ENCODE assay signal across 8 cellular contexts in the genomic region with DNA sequence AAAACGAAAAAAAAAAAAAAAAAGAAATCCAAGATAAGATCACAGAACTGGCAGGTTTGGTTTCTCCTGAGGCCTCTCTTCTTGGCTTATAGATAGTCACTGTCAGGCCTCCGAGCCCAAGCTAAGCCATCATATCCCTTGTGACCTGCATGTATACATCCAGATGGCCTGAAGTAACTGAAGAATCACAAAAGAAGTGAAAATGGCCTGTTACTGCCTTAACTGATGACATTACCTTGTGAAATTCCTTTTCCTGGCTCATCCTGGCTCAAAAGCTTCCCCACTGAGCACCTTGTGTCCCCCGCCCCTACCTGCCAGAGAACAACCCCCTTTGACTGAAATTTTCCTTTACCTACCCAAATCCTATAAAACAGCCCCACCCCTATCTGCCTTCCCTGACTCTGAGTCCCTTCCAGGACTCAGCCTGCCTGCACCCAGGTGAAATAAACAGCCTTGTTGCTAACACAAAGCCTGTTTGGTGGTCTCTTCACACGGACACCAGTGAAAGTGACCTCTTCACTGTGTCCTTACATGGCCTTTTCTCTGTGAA. TPM values are rescaled to one million over a fixed set of nuclear protein-coding genes. Genes with fewer than 3 reads are reported as not detected.
DNase-seq lines count a peak whose midpoint lies in the region; ATAC-seq, FAIRE-seq and TF ChIP-seq lines count a peak whose summit lies in the region.
"Not testable (repeated sequence)": the region's sequence is repeated elsewhere in the genome, so short reads cannot be mapped to it uniquely, and the experiment has no call there.

No MANE protein-coding gene starts in this region.

- not testable (repeated sequence) for FAIRE-seq in A549 (lab: Jason Lieb, UNC)

- H3K27me3 ChIP-seq in OCI-LY3 (ENCODE audit: low read depth, low read length); endodermal cell (ENCODE audit: control insufficient read depth, insufficient read depth, low read length, poor library complexity, severe bottlenecking); liver (ENCODE audit: control insufficient read depth in 4 of 4, insufficient read depth in 4 of 4, low read length in 3 of 4); rectal smooth muscle tissue (ENCODE audit: control insufficient read depth, insufficient read depth, low read length): not testable (repeated sequence)

- TF ChIP-seq EP300 in A549 (IDR thresholded peaks at IDR 0.05), result not testable (repeated sequence)

- not testable (repeated sequence) for H3K36me3 ChIP-seq in OCI-LY3 (replicated peaks; ENCODE audit: low read depth, low read length); endodermal cell (ENCODE audit: control insufficient read depth, insufficient read depth, low read length); liver (ENCODE audit: control insufficient read depth in 4 of 4, insufficient read depth in 3 of 4, low read depth in 1 of 4, low read length in 3 of 4); rectal smooth muscle tissue (ENCODE audit: control insufficient read depth, insufficient read depth, low read length)

- not testable (repeated sequence) for H3K9me3 ChIP-seq in A549; OCI-LY3 (ENCODE audit: insufficient read depth, low read length); liver (ENCODE audit: control insufficient read depth in 4 of 4, low read length in 3 of 4)
- peaks cover 32% of the 10 kb centered on the region for H3K9me3 ChIP-seq in endodermal cell (ENCODE audit: control insufficient read depth, low read length)

- POLR2A ChIA-PET in A549 (lab: Yijun Ruan, JAX), result not testable (repeated sequence)

- TF ChIP-seq RAD21 in A549 (conservative IDR thresholded peaks at IDR 0.05 in 1 of 2, IDR thresholded peaks at IDR 0.05 in 1 of 2); liver (IDR thresholded peaks at IDR 0.05): not testable (repeated sequence)

- H3K9ac ChIP-seq in OCI-LY3 (ENCODE audit: low read length) (peak overlapping the region; percentile 78), endodermal cell (ENCODE audit: extremely low read depth, low read length, poor library complexity, severe bottlenecking) (peak overlapping the region; percentile 98), liver (ENCODE audit: low read depth in 1 of 2, low read length in 2 of 2) (peak overlapping the region; percentile 90 to 96)
- not testable (repeated sequence) for H3K9ac ChIP-seq in rectal smooth muscle tissue (ENCODE audit: low read length)

- H3K27ac ChIP-seq in A549 (peak overlapping the region; percentile 90 to 93), OCI-LY3 (ENCODE audit: low read length) (peak overlapping the region; percentile 39), liver (ENCODE audit: low read depth in 1 of 2, low read length in 2 of 2) (peak overlapping the region; percentile 98 to 99), rectal smooth muscle tissue (ENCODE audit: low read depth, low read length) (peak overlapping the region; percentile 96)
- H3K27ac ChIP-seq in endodermal cell (ENCODE audit: low read depth, low read length), result not testable (repeated sequence)

- peak overlapping the region; percentile 98 for H3K4me3 ChIP-seq in A549
- H3K4me3 ChIP-seq in OCI-LY3 (ENCODE audit: low read length), result peak overlapping the region; percentile 89
- peak overlapping the region; percentile 89 for H3K4me3 ChIP-seq in endodermal cell (ENCODE audit: low read length)
- H3K4me3 ChIP-seq in liver (ENCODE audit: low read depth in 1 of 3, low read length in 3 of 3), result peak overlapping the region in 2 of 3 donors; percentile 74 to 84
- peak overlapping the region; percentile 88 for H3K4me3 ChIP-seq in rectal smooth muscle tissue (ENCODE audit: low read length)

- not testable (repeated sequence) for H4K20me1 ChIP-seq in OCI-LY3 (ENCODE audit: insufficient read depth, low read length)

- not testable (repeated sequence) for H3K9me3 Mint-ChIP-seq in activated T-helper 2 cell treated with anti-CD3 and anti-CD28 coated beads, Interferon-gamma antibody, Interleukin-2, Interleukin-4, amounts not matched to agents 10 μg/mL and 5 μg/mL and 100 μg/mL, durations not matched to agents 14 hours and 24 hours and 36 hours
- peaks cover 37% of the 10 kb centered on the region for H3K9me3 Mint-ChIP-seq in endodermal cell

- H3K27ac Mint-ChIP-seq in activated T-helper 2 cell treated with anti-CD3 and anti-CD28 coated beads, Interferon-gamma antibody, Interleukin-2, Interleukin-4, amounts not matched to agents 10 μg/mL and 5 μg/mL and 100 μg/mL, durations not matched to agents 14 hours and 24 hours and 36 hours, result peak overlapping the region; percentile 85
- H3K27ac Mint-ChIP-seq in endodermal cell, result peak overlapping the region; percentile 99

- H2AFZ ChIP-seq in OCI-LY3 (ENCODE audit: low read depth, low read length), result peak overlapping the region; percentile 66; the same call in 1 of the 2 replicates

- ATAC-seq in A549 (peak; percentile 8 to 9; a peak in 3 of 6 replicates), GM19023 (IDR thresholded peaks at IDR 0.05; ENCODE audit: unreplicated experiment) (peak; percentile 13), HG02852 (IDR thresholded peaks at IDR 0.05; ENCODE audit: unreplicated experiment) (peak; percentile 13)

- peaks cover 46% of the 10 kb centered on the region for H3K79me2 ChIP-seq in OCI-LY3 (ENCODE audit: low read length)

- not testable (repeated sequence) for TF ChIP-seq POLR2A in A549 (IDR thresholded peaks at IDR 0.05; ENCODE audit: low read length)

- TF ChIP-seq CTCF in A549 (IDR thresholded peaks at IDR 0.05); OCI-LY3 (IDR thresholded peaks at IDR 0.05; ENCODE audit: low read depth, low read length); endodermal cell (conservative IDR thresholded peaks at IDR 0.05); liver (IDR thresholded peaks at IDR 0.05; ENCODE audit: low read depth, low read length, missing input control): not testable (repeated sequence)

- CTCF ChIA-PET in A549 (lab: Yijun Ruan, JAX), result not testable (repeated sequence)

- not testable (repeated sequence) for DNase-seq in A549 (ENCODE audit: low read depth in 1 of 2, low spot score in 1 of 2); activated T-helper 2 cell treated with anti-CD3 and anti-CD28 coated beads, Interferon-gamma antibody, Interleukin-2, Interleukin-4, amounts not matched to agents 10 μg/mL and 5 μg/mL and 100 μg/mL, durations not matched to agents 14 hours and 24 hours and 36 hours (ENCODE audit: low spot score)
- peak; percentile 83 for DNase-seq in endodermal cell

- peaks cover 30% of the 10 kb centered on the region for H3K4me1 Mint-ChIP-seq in activated T-helper 2 cell treated with anti-CD3 and anti-CD28 coated beads, Interferon-gamma antibody, Interleukin-2, Interleukin-4, amounts not matched to agents 10 μg/mL and 5 μg/mL and 100 μg/mL, durations not matched to agents 14 hours and 24 hours and 36 hours (ENCODE audit: low read depth)
- peaks cover 17% of the 10 kb centered on the region for H3K4me1 Mint-ChIP-seq in endodermal cell

- H3K36me3 Mint-ChIP-seq in activated T-helper 2 cell treated with anti-CD3 and anti-CD28 coated beads, Interferon-gamma antibody, Interleukin-2, Interleukin-4, amounts not matched to agents 10 μg/mL and 5 μg/mL and 100 μg/mL, durations not matched to agents 14 hours and 24 hours and 36 hours (ENCODE audit: low read depth), result peaks cover 15% of the 10 kb centered on the region
- peaks cover 34% of the 10 kb centered on the region for H3K36me3 Mint-ChIP-seq in endodermal cell (ENCODE audit: low read depth)

- H3K4me2 ChIP-seq in A549 (peak overlapping the region; percentile 84), OCI-LY3 (ENCODE audit: low read length) (peak overlapping the region; percentile 65)

- 21% methylated on average over 4 of the region's 4 CpGs for WGBS in A549 (ENCODE audit: missing lambda C conversion rate)
- WGBS in endodermal cell (ENCODE audit: insufficient coverage in 1 of 2, insufficient read length in 1 of 2), 2 experiments, result 30 to 67% methylated on average over 2 to 4 of the region's 4 CpGs
- WGBS in liver, result 48% methylated on average over 4 of the region's 4 CpGs

- H3K4me3 Mint-ChIP-seq in activated T-helper 2 cell treated with anti-CD3 and anti-CD28 coated beads, Interferon-gamma antibody, Interleukin-2, Interleukin-4, amounts not matched to agents 10 μg/mL and 5 μg/mL and 100 μg/mL, durations not matched to agents 14 hours and 24 hours and 36 hours (ENCODE audit: low read depth), result peak overlapping the region; percentile 96
- peak overlapping the region; percentile 89 for H3K4me3 Mint-ChIP-seq in endodermal cell

- H3K27me3 Mint-ChIP-seq in activated T-helper 2 cell treated with anti-CD3 and anti-CD28 coated beads, Interferon-gamma antibody, Interleukin-2, Interleukin-4, amounts not matched to agents 10 μg/mL and 5 μg/mL and 100 μg/mL, durations not matched to agents 14 hours and 24 hours and 36 hours (ENCODE audit: low read depth); endodermal cell (ENCODE audit: insufficient read depth): not testable (repeated sequence)

- H3K4me1 ChIP-seq in A549 (peaks cover 16% of the 10 kb centered on the region), OCI-LY3 (ENCODE audit: low read length) (peaks cover 12% of the 10 kb centered on the region), liver (ENCODE audit: control insufficient read depth in 4 of 4, insufficient read depth in 4 of 4, low read length in 3 of 4) (peaks cover 3 to 24% (median 9%) of the 10 kb centered on the region in 4 donors)
- not testable (repeated sequence) for H3K4me1 ChIP-seq in endodermal cell (ENCODE audit: control insufficient read depth, insufficient read depth, low read length); rectal smooth muscle tissue (ENCODE audit: control insufficient read depth, insufficient read depth, low read length)

- intact Hi-C loops in activated T-helper 2 cell treated with anti-CD3 and anti-CD28 coated beads, Interferon-gamma antibody, Interleukin-2, Interleukin-4, amounts not matched to agents 10 μg/mL and 5 μg/mL and 100 μg/mL, durations not matched to agents 14 hours and 24 hours and 36 hours (cut with micrococcal nuclease), result loop anchor here (1.0 kb wide), 3 partner anchors 36 to 90 kb away; partner anchors contain the start of gene KCTD7

RNA-seq across cellular contexts. Expression of gene KCTD7, which starts 36.0 kb away (rescaled TPM):
- polyA plus RNA-seq in A549 (2011; rRNA removed) (10.3 and 11.7 TPM in 2 replicates), A549 (2017; fragmentation: RNase III; extraction: RNeasy Plus Mini Kit Qiagen cat#74134 plus additional on column Dnase treatment) (7.4 to 9.7 TPM (median 8.1 TPM) in 3 replicates), liver (1 to 10 TPM; 1.4 to 1.5 TPM)
- polyA plus RNA-seq in A549 (2012; cell fraction: cytosol; rRNA removed), result 8.3 and 9.9 TPM in 2 replicates
- polyA plus RNA-seq in A549 (2012; cell fraction: nucleus; rRNA removed), result 16.1 and 16.9 TPM in 2 replicates
- 14.8 and 17.3 TPM in 2 replicates for polyA minus RNA-seq in A549 (2011; rRNA and poly(A)+ RNA removed)
- total RNA-seq in activated T-helper 2 cell treated with anti-CD3 and anti-CD28 coated beads, Interferon-gamma antibody, Interleukin-2, Interleukin-4, amounts not matched to agents 10 μg/mL and 5 μg/mL and 100 μg/mL, durations not matched to agents 14 hours and 24 hours and 36 hours, result 10.3 and 12.0 TPM in 2 replicates
- total RNA-seq in endodermal cell (10 to 100 TPM; 13.1 to 15.6 TPM), liver (1 to 10 TPM; 4.4 to 5.1 TPM)
- polyA plus RNA-seq in endodermal cell (2013, experiment 1 of 2), result 17.6 TPM
- 16.2 TPM for polyA plus RNA-seq in endodermal cell (2013, experiment 2 of 2)
